In the genomic region with DNA sequence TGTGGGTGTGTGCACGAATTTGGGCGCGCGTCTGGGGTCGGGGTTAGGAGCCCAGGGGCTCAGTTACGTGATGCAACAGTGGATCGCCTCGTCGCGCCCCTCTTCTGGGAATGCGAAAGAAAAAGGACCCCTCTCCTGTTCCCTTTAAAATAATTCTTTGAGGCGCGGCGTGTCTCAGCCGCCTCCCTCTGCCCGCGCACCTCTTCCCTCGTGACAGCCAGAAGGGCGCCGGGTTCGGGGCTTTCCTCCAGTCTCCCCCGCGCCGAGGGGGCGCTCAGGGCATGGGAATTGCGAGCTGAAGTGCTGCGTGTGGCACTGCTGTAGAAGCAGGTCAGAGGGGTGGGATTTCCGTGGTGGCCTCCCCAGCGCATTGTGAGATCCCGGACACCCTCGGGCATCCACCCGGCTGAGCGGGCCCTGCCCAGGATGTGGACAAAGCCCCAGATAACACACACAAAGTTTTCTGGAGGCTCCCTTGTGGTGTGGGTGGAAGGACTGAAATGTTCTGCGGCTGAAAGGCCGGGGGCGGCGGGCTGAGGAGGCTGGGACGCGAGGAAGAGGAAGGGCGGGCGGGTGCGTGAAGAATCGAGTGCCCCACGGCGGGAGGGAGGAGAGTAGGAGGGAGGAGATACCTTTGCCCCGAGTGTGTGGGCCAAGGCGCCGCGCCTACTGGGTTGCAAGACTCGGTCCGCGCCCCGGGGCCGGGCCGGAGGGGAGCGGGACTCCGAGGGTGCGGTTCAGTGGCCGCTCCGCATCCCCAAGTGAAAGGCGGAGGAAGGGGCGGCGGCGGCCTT, we compare ENCODE assay signal across 1 cellular context.
TF ChIP-seq lines count a peak whose summit lies in the region.

No MANE protein-coding gene starts in this region.

TF ChIP-seq in SK-N-SH treated with all-trans-retinoic acid at 6 μM for 48 hours, 23 proteins besides CTCF, POLR2A, EP300 and RAD21 (continued from another document):
- TF ChIP-seq, protein P1, sequence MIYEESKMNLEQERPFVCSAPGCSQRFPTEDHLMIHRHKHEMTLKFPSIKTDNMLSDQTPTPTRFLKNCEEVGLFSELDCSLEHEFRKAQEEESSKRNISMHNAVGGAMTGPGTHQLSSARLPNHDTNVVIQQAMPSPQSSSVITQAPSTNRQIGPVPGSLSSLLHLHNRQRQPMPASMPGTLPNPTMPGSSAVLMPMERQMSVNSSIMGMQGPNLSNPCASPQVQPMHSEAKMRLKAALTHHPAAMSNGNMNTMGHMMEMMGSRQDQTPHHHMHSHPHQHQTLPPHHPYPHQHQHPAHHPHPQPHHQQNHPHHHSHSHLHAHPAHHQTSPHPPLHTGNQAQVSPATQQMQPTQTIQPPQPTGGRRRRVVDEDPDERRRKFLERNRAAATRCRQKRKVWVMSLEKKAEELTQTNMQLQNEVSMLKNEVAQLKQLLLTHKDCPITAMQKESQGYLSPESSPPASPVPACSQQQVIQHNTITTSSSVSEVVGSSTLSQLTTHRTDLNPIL (CRISPR knock-in tag; IDR thresholded peaks at IDR 0.05; ENCODE audit: low read depth): no peak
- TF ChIP-seq, protein P2, sequence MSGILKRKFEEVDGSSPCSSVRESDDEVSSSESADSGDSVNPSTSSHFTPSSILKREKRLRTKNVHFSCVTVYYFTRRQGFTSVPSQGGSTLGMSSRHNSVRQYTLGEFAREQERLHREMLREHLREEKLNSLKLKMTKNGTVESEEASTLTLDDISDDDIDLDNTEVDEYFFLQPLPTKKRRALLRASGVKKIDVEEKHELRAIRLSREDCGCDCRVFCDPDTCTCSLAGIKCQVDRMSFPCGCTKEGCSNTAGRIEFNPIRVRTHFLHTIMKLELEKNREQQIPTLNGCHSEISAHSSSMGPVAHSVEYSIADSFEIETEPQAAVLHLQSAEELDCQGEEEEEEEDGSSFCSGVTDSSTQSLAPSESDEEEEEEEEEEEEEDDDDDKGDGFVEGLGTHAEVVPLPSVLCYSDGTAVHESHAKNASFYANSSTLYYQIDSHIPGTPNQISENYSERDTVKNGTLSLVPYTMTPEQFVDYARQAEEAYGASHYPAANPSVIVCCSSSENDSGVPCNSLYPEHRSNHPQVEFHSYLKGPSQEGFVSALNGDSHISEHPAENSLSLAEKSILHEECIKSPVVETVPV (CRISPR knock-in tag; IDR thresholded peaks at IDR 0.05): no peak
- TF ChIP-seq ISL1 (CRISPR knock-in tag; IDR thresholded peaks at IDR 0.05): no peak
- TF ChIP-seq PPARA (CRISPR knock-in tag; IDR thresholded peaks at IDR 0.05; ENCODE audit: borderline replicate concordance): no peak
- no peak for TF ChIP-seq BACH2 (CRISPR knock-in tag; IDR thresholded peaks at IDR 0.05; ENCODE audit: borderline replicate concordance)
- no peak for TF ChIP-seq TCF4 (CRISPR knock-in tag; IDR thresholded peaks at IDR 0.05; ENCODE audit: borderline replicate concordance)
- TF ChIP-seq ESRRG (CRISPR knock-in tag; IDR thresholded peaks at IDR 0.05): no peak
- no peak for TF ChIP-seq POU6F1 (CRISPR knock-in tag; IDR thresholded peaks at IDR 0.05; ENCODE audit: borderline replicate concordance, low read depth)
- no peak for TF ChIP-seq ZFP3 (CRISPR knock-in tag; IDR thresholded peaks at IDR 0.05)
- TF ChIP-seq PATZ1 (CRISPR knock-in tag; IDR thresholded peaks at IDR 0.05; ENCODE audit: borderline replicate concordance): no peak
- TF ChIP-seq ZFP30 (CRISPR knock-in tag; IDR thresholded peaks at IDR 0.05): no peak
- no peak for TF ChIP-seq OSR1 (CRISPR knock-in tag; IDR thresholded peaks at IDR 0.05)
- no peak for TF ChIP-seq GLIS3 (CRISPR knock-in tag; IDR thresholded peaks at IDR 0.05)
